ENCODE assay signal across 19 cellular contexts in the genomic region with DNA sequence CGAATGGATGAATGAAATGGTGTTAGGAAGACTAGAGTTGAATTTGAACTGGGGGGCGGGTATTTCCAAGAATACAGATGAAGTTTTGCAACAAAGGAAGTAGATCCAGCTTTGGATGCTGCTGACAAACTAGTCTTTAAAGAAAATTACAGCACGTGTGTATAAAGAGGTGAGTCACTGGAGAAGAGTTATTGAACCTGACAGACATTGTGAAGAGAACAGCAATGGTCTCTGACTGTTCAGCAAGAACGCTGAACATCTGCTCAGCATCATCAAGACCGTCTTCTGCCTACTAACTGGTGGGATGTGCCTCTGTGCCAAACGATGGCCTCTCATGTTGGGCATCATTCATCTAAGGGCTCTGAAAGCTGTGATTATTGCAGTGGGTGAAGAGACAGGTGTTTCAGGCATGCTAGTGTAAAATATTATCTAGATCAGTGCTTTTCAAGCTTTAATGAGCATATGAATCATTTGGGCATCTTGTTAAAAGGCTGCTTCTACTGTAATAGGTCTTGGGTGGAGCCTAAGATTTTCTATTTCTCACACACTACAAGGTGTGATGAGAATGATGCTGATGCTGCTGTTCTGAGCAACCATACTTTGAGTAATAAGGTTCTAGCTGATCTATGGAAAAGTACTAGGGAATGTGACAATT.
A peak's percentile ranks its signal among the peaks of the same experiment; 100 is the strongest.
DNase-seq lines count a peak whose midpoint lies in the region; ATAC-seq, FAIRE-seq and TF ChIP-seq lines count a peak whose summit lies in the region.
"Had no signal": no experiment of that assay in that cellular context is flagged by ENCODE, and none has a peak within 500 bp of the region (broad histone marks: within the 10 kb centered on the region; RNA-seq: fewer than 3 reads in every experiment).

No MANE protein-coding gene starts in this region.

- H3K36me3 Mint-ChIP-seq in astrocyte (ENCODE audit: low read depth, unreplicated experiment) (no peaks in the 10 kb centered on the region), H9 (ENCODE audit: insufficient read depth in 1 of 3, low read depth in 3 of 3) (no peaks in the 10 kb centered on the region; a peak in 1 of 7 replicates)
- H3K36me3 Mint-ChIP-seq: activated CD4-positive, alpha-beta memory T cell treated with anti-CD3 and anti-CD28 coated beads for 36 hours; stimulated activated effector memory CD8-positive, alpha-beta T cell treated with anti-CD3 and anti-CD28 coated beads, Interleukin-12 subunit alpha, Interleukin-12 subunit beta, amount 100 ng/mL, for 72 hours had no signal

- H3K4me1 Mint-ChIP-seq in astrocyte (ENCODE audit: low read depth, unreplicated experiment) (peaks cover 50% of the 10 kb centered on the region), H9 (no peaks in the 10 kb centered on the region)

- H3K27me3 ChIP-seq in IMR-90 (ENCODE audit: control insufficient read depth, insufficient read depth, low read length) (no peaks in the 10 kb centered on the region), astrocyte (ENCODE audit: insufficient read depth, low read length) (no peaks in the 10 kb centered on the region), H9 (ENCODE audit: insufficient read depth, low read length) (no peaks in the 10 kb centered on the region)
- H3K27me3 ChIP-seq: BLaER1 treated with 17β-estradiol and CSF1 and Interleukin-3, amounts not matched to agents 10 nM and 100 nM had no signal

- H3K9me3 ChIP-seq in IMR-90 (ENCODE audit: control insufficient read depth, insufficient read depth, low read length) = no peaks in the 10 kb centered on the region
- no peaks in the 10 kb centered on the region for H3K9me3 ChIP-seq in astrocyte (ENCODE audit: insufficient read depth, low read depth, low read length)
- no peaks in the 10 kb centered on the region for H3K9me3 ChIP-seq in H9 (ENCODE audit: control insufficient read depth, low read depth, low read length)

- no peak overlapping the region for H3K56ac ChIP-seq in IMR-90 (ENCODE audit: extremely low read depth, insufficient read depth, low read length)
- no peak overlapping the region for H3K56ac ChIP-seq in H9 (ENCODE audit: insufficient read length, low read depth, low read length)

- H3K4me3 Mint-ChIP-seq in astrocyte (ENCODE audit: unreplicated experiment) = no peak overlapping the region
- H3K4me3 Mint-ChIP-seq in H9 = no peak overlapping the region
- H3K4me3 Mint-ChIP-seq: activated CD4-positive, alpha-beta memory T cell treated with anti-CD3 and anti-CD28 coated beads for 36 hours; activated naive CD8-positive, alpha-beta T cell treated with anti-CD3 and anti-CD28 coated beads, Interleukin-2, amount 10 ng/mL, durations not matched to agents 7 days and 5 days; activated T-cell treated with anti-CD3 and anti-CD28 coated beads, Interleukin-2, amount 50 U/mL, for 4 hours; central memory CD8-positive, alpha-beta T cell; stimulated activated effector memory CD8-positive, alpha-beta T cell treated with anti-CD3 and anti-CD28 coated beads, Interleukin-12 subunit alpha, Interleukin-12 subunit beta, amount 100 ng/mL, for 72 hours had no signal

- H3K27me3 Mint-ChIP-seq in astrocyte (ENCODE audit: low read depth, unreplicated experiment) (no peaks in the 10 kb centered on the region), H9 (ENCODE audit: low read depth) (no peaks in the 10 kb centered on the region; the same call in 1 of the 2 replicates)
- H3K27me3 Mint-ChIP-seq: activated CD4-positive, alpha-beta memory T cell treated with anti-CD3 and anti-CD28 coated beads for 36 hours; central memory CD8-positive, alpha-beta T cell had no signal

- H3K23ac ChIP-seq in IMR-90 (ENCODE audit: low read depth, low read length) (no peak overlapping the region; the same call in 1 of the 2 replicates), H9 (ENCODE audit: insufficient read length, low read depth, low read length) (no peak overlapping the region)

- H3K9me3 Mint-ChIP-seq in astrocyte (ENCODE audit: unreplicated experiment) = no peaks in the 10 kb centered on the region
- H3K9me3 Mint-ChIP-seq in H9 = no peaks in the 10 kb centered on the region; a peak in 1 of 5 replicates
- H3K9me3 Mint-ChIP-seq: activated CD4-positive, alpha-beta memory T cell treated with anti-CD3 and anti-CD28 coated beads for 36 hours; activated T-cell treated with anti-CD3 and anti-CD28 coated beads, Interleukin-2, amount 50 U/mL, for 4 hours; central memory CD8-positive, alpha-beta T cell; stimulated activated effector memory CD8-positive, alpha-beta T cell treated with anti-CD3 and anti-CD28 coated beads, Interleukin-12 subunit alpha, Interleukin-12 subunit beta, amount 100 ng/mL, for 72 hours had no signal

- H3K23me2 ChIP-seq in H9 (ENCODE audit: insufficient read length, low read depth, low read length, poor library complexity, severe bottlenecking) = no peaks in the 10 kb centered on the region

- WGBS in IMR-90 (ENCODE audit: extremely low coverage in 2 of 2, insufficient read length in 1 of 2), 2 experiments = 92% methylated on average over 2 of the region's 6 CpGs; no CpG with 5 or more reads in 1 of the 2 experiments
- WGBS in H9 (ENCODE audit: extremely low coverage, insufficient read length, low lambda C conversion rate) = no CpG with 5 or more reads among the region's 6 CpGs

- H2AFZ ChIP-seq in IMR-90 (replicated peaks; ENCODE audit: low read length, poor library complexity) (peak overlapping the region; percentile 24), astrocyte (ENCODE audit: low read depth, low read length) (no peak overlapping the region), H9 (ENCODE audit: low read length) (no peak overlapping the region)
- H2AFZ ChIP-seq: PC-9 had no signal

- no peak overlapping the region for H2BK12ac ChIP-seq in H9 (ENCODE audit: insufficient read length, low read depth, low read length)

- H2BK20ac ChIP-seq in IMR-90 (ENCODE audit: low read depth, low read length) = peak overlapping the region; percentile 78
- no peak overlapping the region for H2BK20ac ChIP-seq in H9 (ENCODE audit: low read depth, low read length, poor library complexity, severe bottlenecking)

- no peak overlapping the region for H3K27ac Mint-ChIP-seq in astrocyte (ENCODE audit: unreplicated experiment)
- H3K27ac Mint-ChIP-seq in H9 = no peak overlapping the region
- H3K27ac Mint-ChIP-seq: activated CD4-positive, alpha-beta memory T cell treated with anti-CD3 and anti-CD28 coated beads for 36 hours; activated naive CD8-positive, alpha-beta T cell treated with anti-CD3 and anti-CD28 coated beads, Interleukin-2, amount 10 ng/mL, durations not matched to agents 7 days and 5 days; stimulated activated effector memory CD8-positive, alpha-beta T cell treated with anti-CD3 and anti-CD28 coated beads, Interleukin-12 subunit alpha, Interleukin-12 subunit beta, amount 100 ng/mL, for 72 hours had no signal

- H3K4ac ChIP-seq in IMR-90 (ENCODE audit: low read depth, low read length) = peak overlapping the region; percentile 74
- H3K4ac ChIP-seq in H9 (ENCODE audit: low read depth, low read length) = no peak overlapping the region

- peak overlapping the region; percentile 86 for H2BK120ac ChIP-seq in IMR-90 (ENCODE audit: low read depth, low read length)
- no peak overlapping the region for H2BK120ac ChIP-seq in H9 (ENCODE audit: low read depth, low read length, poor library complexity, severe bottlenecking)

- in situ Hi-C loops in IMR-90 (cut with MboI; ENCODE audit: low sequenced_read_pairs) = no loop called here

- peaks cover 32% of the 10 kb centered on the region for H3K9me1 ChIP-seq in IMR-90 (ENCODE audit: insufficient read depth, low read length)

- no peaks in the 10 kb centered on the region for H3K79me2 ChIP-seq in astrocyte (ENCODE audit: insufficient read depth, low read length)
- H3K79me2 ChIP-seq in H9 (ENCODE audit: insufficient read depth, low read length) = no peaks in the 10 kb centered on the region

- no peak for TF ChIP-seq RAD21 in IMR-90 (IDR thresholded peaks at IDR 0.05; ENCODE audit: low read length)

- CTCF ChIA-PET in IMR-90 (lab: Yijun Ruan, JAX) = interaction anchor here (0.6 kb wide), 1 partner anchor 164 kb away, joined by 3 read pairs; no protein-coding TSS in a partner anchor

- H3K36me3 ChIP-seq in IMR-90 (ENCODE audit: control insufficient read depth, insufficient read depth, low read length) (no peaks in the 10 kb centered on the region), astrocyte (ENCODE audit: insufficient read depth, low read length) (no peaks in the 10 kb centered on the region)
- H3K36me3 ChIP-seq: BLaER1 treated with 17β-estradiol and CSF1 and Interleukin-3, amounts not matched to agents 10 nM and 100 nM had no signal

- DNase-seq in DMS53 treated with DMSO at 0.1 percent for 48 hours (lab: John Stamatoyannopoulos, UW; ENCODE audit: unreplicated experiment) = peak; percentile 17
- DNase-seq in IMR-90 = peak; percentile 75
- DNase-seq in astrocyte (ENCODE audit: low read depth) = peak; percentile 65
- DNase-seq in H9 = no peak
- no peak for DNase-seq in Right ventricle myocardium superior
- DNase-seq: activated CD4-positive, alpha-beta memory T cell treated with anti-CD3 and anti-CD28 coated beads for 36 hours; activated naive CD8-positive, alpha-beta T cell treated with anti-CD3 and anti-CD28 coated beads, Interleukin-2, amount 10 ng/mL, durations not matched to agents 7 days and 5 days; activated T-cell treated with anti-CD3 and anti-CD28 coated beads, Interleukin-2, amount 50 U/mL, for 4 hours; effector CD4-positive, alpha-beta T cell; NCI-H2081 treated with DMSO at 0.1 percent for 48 hours; NCI-H526 treated with DMSO at 0.1 percent for 48 hours; PC-9 had no signal

- H3K4me3 ChIP-seq in IMR-90 (ENCODE audit: insufficient read depth, low read depth, low read length) = no peak overlapping the region
- H3K4me3 ChIP-seq in astrocyte (ENCODE audit: insufficient read depth, low read depth, low read length) = no peak overlapping the region
- H3K4me3 ChIP-seq: BLaER1 treated with 17β-estradiol and CSF1 and Interleukin-3, amounts not matched to agents 10 nM and 100 nM; PC-9 had no signal

- FAIRE-seq in astrocyte (lab: Jason Lieb, UNC) (no peak), islet of Langerhans (lab: Jason Lieb, UNC) (peak; percentile 47)
- FAIRE-seq: HepG2 had no signal

- intact Hi-C loops in IMR-90 (cut with micrococcal nuclease) (loop anchor here (5.0 to 10.0 kb wide), 2 partner anchors 182 to 400 kb away; no protein-coding TSS in a partner anchor), Right ventricle myocardium superior (cut with DNase I) (loop anchor here (10.0 kb wide), 1 partner anchor 220 kb away; no protein-coding TSS in a partner anchor)

- no peak for ATAC-seq in IMR-90 (ENCODE audit: low read depth)
- no peak for ATAC-seq in Right ventricle myocardium superior (ENCODE audit: poor library complexity)
- no peak for ATAC-seq in GM21526 (IDR thresholded peaks at IDR 0.05; ENCODE audit: low FRiP score, unreplicated experiment)
- ATAC-seq: activated T-cell treated with anti-CD3 and anti-CD28 coated beads, Interleukin-2, amount 50 U/mL, for 4 hours; HepG2; stimulated activated effector memory CD8-positive, alpha-beta T cell treated with anti-CD3 and anti-CD28 coated beads, Interleukin-12 subunit alpha, Interleukin-12 subunit beta, amount 100 ng/mL, for 72 hours had no signal

- H4K91ac ChIP-seq in IMR-90 (ENCODE audit: insufficient read depth, low read depth, low read length) = peak overlapping the region; percentile 57; the same call in 1 of the 2 replicates
- no peak overlapping the region for H4K91ac ChIP-seq in H9 (ENCODE audit: insufficient read length, low read depth, low read length)

- no peak for TF ChIP-seq POLR2A in IMR-90 (IDR thresholded peaks at IDR 0.05; ENCODE audit: low read depth, low read length)

- peak overlapping the region; percentile 69; the same call in 1 of the 2 replicates for H3K18ac ChIP-seq in IMR-90 (ENCODE audit: low read depth, low read length)
- no peak overlapping the region for H3K18ac ChIP-seq in H9 (ENCODE audit: insufficient read length, low read depth, low read length)

- no TSS peak for BruUV-seq in IMR-90 (replicated peaks; lab: Mats Ljungman, UMichigan)

- H4K8ac ChIP-seq in IMR-90 (ENCODE audit: low read depth in 2 of 2, low read length in 2 of 2) = peak overlapping the region; percentile 5 to 64; a peak in 2 of 4 replicates
- no peak overlapping the region for H4K8ac ChIP-seq in H9 (replicated peaks; ENCODE audit: insufficient read length, low read depth, low read length)

- H3K9ac ChIP-seq in IMR-90 (ENCODE audit: low read depth, low read length) (no peak overlapping the region), astrocyte (ENCODE audit: low read length) (no peak overlapping the region), H9 (ENCODE audit: extremely low read depth, insufficient read length, low read length) (no peak overlapping the region)
- H3K9ac ChIP-seq: BLaER1 treated with 17β-estradiol and CSF1 and Interleukin-3, amounts not matched to agents 10 nM and 100 nM had no signal

- no peaks in the 10 kb centered on the region for H4K20me1 ChIP-seq in IMR-90 (ENCODE audit: insufficient read depth, low read length)
- H4K20me1 ChIP-seq in astrocyte (ENCODE audit: insufficient read depth, low read length) = no peaks in the 10 kb centered on the region
- H4K20me1 ChIP-seq in H9 (ENCODE audit: control insufficient read depth, insufficient read depth, insufficient read length) = no peaks in the 10 kb centered on the region
- H4K20me1 ChIP-seq: BLaER1 treated with 17β-estradiol and CSF1 and Interleukin-3, amounts not matched to agents 10 nM and 100 nM had no signal

- H4K5ac ChIP-seq in IMR-90 (ENCODE audit: low read depth, low read length) (peak overlapping the region; percentile 62), H9 (ENCODE audit: insufficient read length, low read depth, low read length) (no peak overlapping the region)

- TF ChIP-seq CTCF in IMR-90 (conservative IDR thresholded peaks at IDR 0.05; ENCODE audit: low read depth, low read length) = no peak
- TF ChIP-seq CTCF in astrocyte (IDR thresholded peaks at IDR 0.05; ENCODE audit: insufficient read depth, low read depth, low read length) = no peak
- no peak for TF ChIP-seq CTCF in H9 (conservative IDR thresholded peaks at IDR 0.05)

- H2AK9ac ChIP-seq in IMR-90 (replicated peaks; ENCODE audit: low read depth, low read length, poor library complexity) = no peak overlapping the region

- peak overlapping the region; percentile 96 for H2BK5ac ChIP-seq in IMR-90 (ENCODE audit: low read depth, low read length, poor library complexity, severe bottlenecking)
- no peak overlapping the region for H2BK5ac ChIP-seq in H9 (ENCODE audit: insufficient read length, low read length)

- POLR2A ChIA-PET in IMR-90 (lab: Charles Lee; ENCODE audit: unreplicated experiment) = no interaction called here

- peaks cover 27% of the 10 kb centered on the region for H3K4me1 ChIP-seq in IMR-90 (ENCODE audit: control insufficient read depth, insufficient read depth, low read length)
- peaks cover 52% of the 10 kb centered on the region for H3K4me1 ChIP-seq in astrocyte (ENCODE audit: insufficient read depth, low read length)
- H3K4me1 ChIP-seq in H9 (ENCODE audit: insufficient read depth, low read length) = no peaks in the 10 kb centered on the region

- peaks cover 0 to 16% of the 10 kb centered on the region in 2 experiments; a peak in 1 of 4 replicates for H3K79me1 ChIP-seq in IMR-90 (ENCODE audit: low read depth in 1 of 2, low read length in 2 of 2)
- no peaks in the 10 kb centered on the region for H3K79me1 ChIP-seq in H9 (ENCODE audit: insufficient read depth, low read depth, low read length, poor library complexity, severe bottlenecking)

- H3K14ac ChIP-seq in IMR-90 (replicated peaks; ENCODE audit: low read depth, low read length) = peak overlapping the region; percentile 39
- no peak overlapping the region for H3K14ac ChIP-seq in H9 (ENCODE audit: insufficient read depth, low read length)

- H3K27ac ChIP-seq in IMR-90 (ENCODE audit: insufficient read depth, low read length) (peak overlapping the region; percentile 36; the same call in 1 of the 2 replicates), astrocyte (ENCODE audit: low read depth, low read length) (no peak overlapping the region), H9 (ENCODE audit: insufficient read length, low read depth, low read length) (no peak overlapping the region)
- H3K27ac ChIP-seq: BLaER1 treated with 17β-estradiol and CSF1 and Interleukin-3, amounts not matched to agents 10 nM and 100 nM; PC-9; VCaP had no signal

- H3T11ph ChIP-seq in H9 (ENCODE audit: low read length) = no peak overlapping the region

- H2AK5ac ChIP-seq in IMR-90 (ENCODE audit: low read depth, low read length) (peak overlapping the region; percentile 69), H9 (ENCODE audit: insufficient read length, low read length) (no peak overlapping the region)

- H3K4me2 ChIP-seq in IMR-90 (ENCODE audit: low read depth, low read length) (no peak overlapping the region), astrocyte (ENCODE audit: low read length) (no peak overlapping the region), H9 (ENCODE audit: insufficient read depth, insufficient read length, low read length) (no peak overlapping the region)
- H3K4me2 ChIP-seq: PC-9 had no signal

- H2BK15ac ChIP-seq in IMR-90 (ENCODE audit: low read depth, low read length) (peak overlapping the region; percentile 87), H9 (ENCODE audit: low read depth, low read length) (no peak overlapping the region)

- dilution Hi-C loops in IMR-90 (cut with HindIII; ENCODE audit: low sequenced_read_pairs, unreplicated experiment) = no loop called here

Comparison
In these comparisons a context has a peak if more than half of its experiments do, and no peak if none do; other contexts are left out.
1. DNase-seq: peak in DMS53 treated with DMSO at 0.1 percent for 48 hours (single experiment), IMR-90 (single experiment) and astrocyte (single experiment); none in H9 (single experiment) and Right ventricle myocardium superior (single experiment).